ENCODE assay signal across 21 cellular contexts in genomic region chr20:61565791-61566190, GRCh38.
DNase-seq lines count a peak whose midpoint lies in the region; ATAC-seq, FAIRE-seq and TF ChIP-seq lines count a peak whose summit lies in the region.
"Had no signal": no experiment of that assay in that cellular context is flagged by ENCODE, and none has a peak within 500 bp of the region (broad histone marks: within the 10 kb centered on the region; RNA-seq: fewer than 3 reads in every experiment).

No MANE protein-coding gene starts in this region.

- FAIRE-seq in kidney (lab: Jason Lieb, UNC): no peak
- FAIRE-seq: GM12878, GM19239, HepG2 had no signal

- H3K27me3 Mint-ChIP-seq in chondrocyte (ENCODE audit: low read depth): peaks cover 15% of the 10 kb centered on the region
- H3K27me3 Mint-ChIP-seq in activated T-helper 1 cell treated with anti-CD3 and anti-CD28 coated beads, Interleukin-12 subunit alpha, Interleukin-12 subunit beta, Interleukin-2, Interleukin-4 antibody, amounts not matched to agents 30 ng/mL and 10 ng/mL and 1 ng/mL, durations not matched to agents 14 hours and 24 hours and 36 hours (ENCODE audit: insufficient read depth): no peaks in the 10 kb centered on the region
- H3K27me3 Mint-ChIP-seq: B cell, IgD-negative memory B cell had no signal

- intact Hi-C loops in kidney (cut with DNase I): no loop called here
- intact Hi-C loops in activated T-helper 1 cell treated with anti-CD3 and anti-CD28 coated beads, Interleukin-12 subunit alpha, Interleukin-12 subunit beta, Interleukin-2, Interleukin-4 antibody, amounts not matched to agents 30 ng/mL and 10 ng/mL and 1 ng/mL, durations not matched to agents 14 hours and 24 hours and 36 hours (cut with micrococcal nuclease): no loop called here

- no peak overlapping the region for H3K4me3 Mint-ChIP-seq in chondrocyte (ENCODE audit: unreplicated experiment)
- H3K4me3 Mint-ChIP-seq in activated T-helper 1 cell treated with anti-CD3 and anti-CD28 coated beads, Interleukin-12 subunit alpha, Interleukin-12 subunit beta, Interleukin-2, Interleukin-4 antibody, amounts not matched to agents 30 ng/mL and 10 ng/mL and 1 ng/mL, durations not matched to agents 14 hours and 24 hours and 36 hours: no peak overlapping the region
- H3K4me3 Mint-ChIP-seq: B cell; CD8-positive, alpha-beta T cell; IgD-negative memory B cell had no signal

- H3K36me3 Mint-ChIP-seq in chondrocyte (ENCODE audit: low read depth): no peaks in the 10 kb centered on the region
- no peaks in the 10 kb centered on the region for H3K36me3 Mint-ChIP-seq in activated T-helper 1 cell treated with anti-CD3 and anti-CD28 coated beads, Interleukin-12 subunit alpha, Interleukin-12 subunit beta, Interleukin-2, Interleukin-4 antibody, amounts not matched to agents 30 ng/mL and 10 ng/mL and 1 ng/mL, durations not matched to agents 14 hours and 24 hours and 36 hours (ENCODE audit: low read depth)
- H3K36me3 Mint-ChIP-seq: CD8-positive, alpha-beta T cell had no signal

- no peaks in the 10 kb centered on the region for H3K27me3 ChIP-seq in osteoblast (ENCODE audit: insufficient read depth, low read length)
- H3K27me3 ChIP-seq: BLaER1 treated with 17β-estradiol and CSF1 and Interleukin-3, amounts not matched to agents 10 nM and 100 nM had no signal

- no peak overlapping the region for H3K27ac ChIP-seq in HEK293 (ENCODE audit: extremely low read depth, low read depth, low read length)
- H3K27ac ChIP-seq in kidney (ENCODE audit: low read depth in 2 of 2, low read length in 2 of 2): no peak overlapping the region
- no peak overlapping the region for H3K27ac ChIP-seq in osteoblast (ENCODE audit: low read depth, low read length)
- H3K27ac ChIP-seq: BLaER1 treated with 17β-estradiol and CSF1 and Interleukin-3, amounts not matched to agents 10 nM and 100 nM; HL-60 had no signal

- no peak overlapping the region for H3K4me2 ChIP-seq in osteoblast (ENCODE audit: insufficient read depth, low read length)
- H3K4me2 ChIP-seq: BLaER1 treated with 17β-estradiol and CSF1 and Interleukin-3, amounts not matched to agents 10 nM and 100 nM had no signal

- DNase-seq in chondrocyte (ENCODE audit: low spot score) (peak; percentile 89), kidney (peak; percentile 53), osteoblast (ENCODE audit: insufficient read length, low spot score, missing footprints) (peak; percentile 38)
- DNase-seq in activated T-helper 1 cell treated with anti-CD3 and anti-CD28 coated beads, Interleukin-12 subunit alpha, Interleukin-12 subunit beta, Interleukin-2, Interleukin-4 antibody, amounts not matched to agents 30 ng/mL and 10 ng/mL and 1 ng/mL, durations not matched to agents 14 hours and 24 hours and 36 hours (ENCODE audit: low spot score): no peak
- DNase-seq: Calu3; CD8-positive, alpha-beta T cell; DMS 273 treated with DMSO at 0.1 percent for 48 hours; DMS53; DND-41; EL had no signal

- no peak for TF ChIP-seq CTCF in HEK293 (tag by site-specific recombination; IDR thresholded peaks at IDR 0.05)
- no peak for TF ChIP-seq CTCF in chondrocyte (IDR thresholded peaks at IDR 0.05)
- TF ChIP-seq CTCF in kidney (IDR thresholded peaks at IDR 0.05; ENCODE audit: borderline replicate concordance, extremely low read depth, insufficient read depth): no peak
- no peak for TF ChIP-seq CTCF in osteoblast (IDR thresholded peaks at IDR 0.05; ENCODE audit: extremely low read depth, low read depth, low read length)

- H3K79me2 ChIP-seq in osteoblast (ENCODE audit: insufficient read depth, low read length): no peaks in the 10 kb centered on the region

- POLR2A ChIA-PET in HEK293 (lab: Yijun Ruan, JAX): no interaction called here

- H3K9ac ChIP-seq in kidney (ENCODE audit: low read length in 2 of 2): no peak overlapping the region
- H3K9ac ChIP-seq: BLaER1 treated with 17β-estradiol and CSF1 and Interleukin-3, amounts not matched to agents 10 nM and 100 nM had no signal

- no peaks in the 10 kb centered on the region for H4K20me1 ChIP-seq in osteoblast (ENCODE audit: insufficient read depth, low read length)

- no peak overlapping the region for H3K27ac Mint-ChIP-seq in chondrocyte (ENCODE audit: unreplicated experiment)
- no peak overlapping the region for H3K27ac Mint-ChIP-seq in activated T-helper 1 cell treated with anti-CD3 and anti-CD28 coated beads, Interleukin-12 subunit alpha, Interleukin-12 subunit beta, Interleukin-2, Interleukin-4 antibody, amounts not matched to agents 30 ng/mL and 10 ng/mL and 1 ng/mL, durations not matched to agents 14 hours and 24 hours and 36 hours
- H3K27ac Mint-ChIP-seq: B cell; CD8-positive, alpha-beta T cell; IgD-negative memory B cell had no signal

- H3K9me3 Mint-ChIP-seq in chondrocyte (ENCODE audit: low read depth): no peaks in the 10 kb centered on the region
- H3K9me3 Mint-ChIP-seq in activated T-helper 1 cell treated with anti-CD3 and anti-CD28 coated beads, Interleukin-12 subunit alpha, Interleukin-12 subunit beta, Interleukin-2, Interleukin-4 antibody, amounts not matched to agents 30 ng/mL and 10 ng/mL and 1 ng/mL, durations not matched to agents 14 hours and 24 hours and 36 hours: no peaks in the 10 kb centered on the region
- H3K9me3 Mint-ChIP-seq: CD8-positive, alpha-beta T cell had no signal

- no peak overlapping the region for H3K4me3 ChIP-seq in HEK293 (ENCODE audit: low read depth, low read length)
- no peak overlapping the region for H3K4me3 ChIP-seq in kidney (ENCODE audit: low read length in 2 of 2)
- H3K4me3 ChIP-seq in osteoblast (ENCODE audit: insufficient read depth, low read length): no peak overlapping the region
- H3K4me3 ChIP-seq: BLaER1 treated with 17β-estradiol and CSF1 and Interleukin-3, amounts not matched to agents 10 nM and 100 nM; GM12878; HAP-1 had no signal

- CTCF ChIA-PET in HEK293 (lab: Yijun Ruan, JAX): no interaction called here

- H3K36me3 ChIP-seq in HEK293 (ENCODE audit: control insufficient read depth in 2 of 2, insufficient read depth in 1 of 2, low read length in 2 of 2) (no peaks in the 10 kb centered on the region), kidney (ENCODE audit: control insufficient read depth in 1 of 2, insufficient read depth in 2 of 2, low read length in 2 of 2) (no peaks in the 10 kb centered on the region), osteoblast (ENCODE audit: insufficient read depth, low read length) (no peaks in the 10 kb centered on the region)
- H3K36me3 ChIP-seq: BLaER1 treated with 17β-estradiol and CSF1 and Interleukin-3, amounts not matched to agents 10 nM and 100 nM; HAP-1 had no signal

- ATAC-seq in HG02970 (IDR thresholded peaks at IDR 0.05; ENCODE audit: low FRiP score, unreplicated experiment) (no peak), GM18870 (IDR thresholded peaks at IDR 0.05; ENCODE audit: unreplicated experiment) (no peak)
- ATAC-seq: CD8-positive, alpha-beta T cell; GM12878; HepG2 had no signal

- H2AFZ ChIP-seq in osteoblast (ENCODE audit: low read length): no peak overlapping the region

- H3K4me1 Mint-ChIP-seq in chondrocyte (ENCODE audit: low read depth): no peaks in the 10 kb centered on the region
- H3K4me1 Mint-ChIP-seq in activated T-helper 1 cell treated with anti-CD3 and anti-CD28 coated beads, Interleukin-12 subunit alpha, Interleukin-12 subunit beta, Interleukin-2, Interleukin-4 antibody, amounts not matched to agents 30 ng/mL and 10 ng/mL and 1 ng/mL, durations not matched to agents 14 hours and 24 hours and 36 hours (ENCODE audit: low read depth): no peaks in the 10 kb centered on the region
- H3K4me1 Mint-ChIP-seq: B cell, IgD-negative memory B cell had no signal

- H3K9me3 ChIP-seq in HEK293 (ENCODE audit: control insufficient read depth, insufficient read depth, low read depth, low read length) (no peaks in the 10 kb centered on the region), kidney (ENCODE audit: control insufficient read depth in 1 of 2, low read length in 2 of 2) (no peaks in the 10 kb centered on the region), osteoblast (ENCODE audit: low read depth, low read length) (no peaks in the 10 kb centered on the region)
- H3K9me3 ChIP-seq: BLaER1 treated with 17β-estradiol and CSF1 and Interleukin-3, amounts not matched to agents 10 nM and 100 nM; HAP-1 had no signal

- H3K4me1 ChIP-seq in HEK293 (ENCODE audit: control insufficient read depth, insufficient read depth, low read length) (no peaks in the 10 kb centered on the region), kidney (ENCODE audit: control insufficient read depth in 1 of 2, insufficient read depth in 1 of 2, low read depth in 1 of 2, low read length in 2 of 2) (no peaks in the 10 kb centered on the region), osteoblast (ENCODE audit: insufficient read depth, low read length) (no peaks in the 10 kb centered on the region)
- H3K4me1 ChIP-seq: HAP-1 had no signal

TF ChIP-seq in HEK293, 187 proteins besides CTCF, POLR2A, EP300 and RAD21:
- TF ChIP-seq ZNF670 (tag by site-specific recombination; IDR thresholded peaks at IDR 0.05; ENCODE audit: low read depth): no peak
- TF ChIP-seq ZIC2 (tag by site-specific recombination; IDR thresholded peaks at IDR 0.05): peak; percentile 39
- no peak for TF ChIP-seq ZBTB8A (tag by site-specific recombination; IDR thresholded peaks at IDR 0.05)
- no peak for TF ChIP-seq ZNF521 (tag by site-specific recombination; IDR thresholded peaks at IDR 0.05)
